Comparison of ENCODE assay signal across 11 cellular contexts in the genomic region with DNA sequence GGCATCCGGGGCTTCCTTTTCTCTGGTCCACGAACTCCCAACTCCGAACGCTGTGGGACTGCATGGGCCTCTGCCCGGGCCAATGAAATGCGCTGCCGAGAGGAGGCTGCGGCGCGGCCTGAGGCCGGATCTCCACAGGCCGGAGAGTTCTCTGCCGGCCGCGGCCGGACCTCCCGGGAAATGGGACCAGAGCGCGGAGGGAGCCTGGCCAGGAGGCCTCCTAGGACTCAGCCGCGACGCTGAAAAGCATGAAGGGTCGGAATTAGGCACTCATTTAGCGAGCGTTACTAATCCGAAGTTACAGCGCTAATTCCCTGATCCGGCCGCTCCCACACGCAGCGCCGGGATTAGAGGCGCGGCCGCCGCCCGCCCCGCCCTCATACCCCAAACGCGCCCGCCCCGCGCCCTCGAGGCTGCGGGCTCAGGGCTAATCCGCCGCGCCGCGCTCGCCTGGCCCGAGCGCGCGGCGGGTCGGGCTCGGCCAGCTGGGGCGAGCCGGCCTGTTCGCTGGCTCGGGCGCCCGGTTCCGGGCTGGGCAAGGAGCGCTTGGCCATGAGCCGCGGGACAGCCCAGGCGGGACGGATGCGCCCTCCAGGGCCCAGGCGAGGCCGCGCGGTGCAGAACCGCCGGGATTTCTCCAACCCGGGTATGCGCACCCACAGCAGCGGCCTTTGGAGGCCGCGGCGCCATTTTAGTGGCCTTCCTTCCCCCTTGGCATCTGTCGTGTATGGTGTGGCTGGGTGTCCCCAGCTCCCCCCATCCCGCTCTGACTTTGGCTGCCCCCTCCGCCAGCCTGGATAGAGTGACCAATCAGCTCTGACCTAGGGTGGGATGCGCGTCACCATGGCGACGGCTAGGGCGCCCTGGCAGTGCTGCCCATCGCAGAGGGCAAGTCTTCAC. TPM values are rescaled to one million over a fixed set of nuclear protein-coding genes. Genes with fewer than 3 reads are reported as not detected.
DNase-seq lines count a peak whose midpoint lies in the region; ATAC-seq, FAIRE-seq and TF ChIP-seq lines count a peak whose summit lies in the region.
"Had no signal": no experiment of that assay in that cellular context is flagged by ENCODE, and none has a peak within 500 bp of the region (broad histone marks: within the 10 kb centered on the region; RNA-seq: fewer than 3 reads in every experiment).

No MANE protein-coding gene starts in this region.

- H3K27ac ChIP-seq in H9 (ENCODE audit: insufficient read length, low read depth, low read length) (no peak overlapping the region), left lung (no peak overlapping the region), suprapubic skin (no peak overlapping the region), small intestine (ENCODE audit: low read depth in 1 of 2, low read length in 1 of 2) (no peak overlapping the region)
- H3K27ac ChIP-seq: prostate gland had no signal

- H3K9me3 Mint-ChIP-seq in H9 = peaks cover 0 to 5% of the 10 kb centered on the region in 2 experiments; a peak in 2 of 5 replicates

- H3K36me3 ChIP-seq in left lung (no peaks in the 10 kb centered on the region), suprapubic skin (no peaks in the 10 kb centered on the region), small intestine (ENCODE audit: control insufficient read depth in 2 of 2, insufficient read depth in 2 of 2, low read length in 2 of 2) (no peaks in the 10 kb centered on the region)
- H3K36me3 ChIP-seq: prostate gland had no signal

- H2BK15ac ChIP-seq in H9 (ENCODE audit: low read depth, low read length) = no peak overlapping the region

- H4K8ac ChIP-seq in H9 (replicated peaks; ENCODE audit: insufficient read length, low read depth, low read length) = no peak overlapping the region

- H2AFZ ChIP-seq in H9 (ENCODE audit: low read length) = no peak overlapping the region

- no peak overlapping the region for H2BK12ac ChIP-seq in H9 (ENCODE audit: insufficient read length, low read depth, low read length)

- no peak overlapping the region for H3K9ac ChIP-seq in H9 (ENCODE audit: extremely low read depth, insufficient read length, low read length)

- no peak overlapping the region for H2BK5ac ChIP-seq in H9 (ENCODE audit: insufficient read length, low read length)

- H3K4me2 ChIP-seq in H9 (ENCODE audit: insufficient read depth, insufficient read length, low read length) = peak overlapping the region; percentile 28

- peak overlapping the region in 1 of 2 experiments; percentile 76; a peak in 3 of 5 replicates for H3K4me3 Mint-ChIP-seq in H9

- H3K9me3 ChIP-seq in H9 (ENCODE audit: control insufficient read depth, low read depth, low read length) = no peaks in the 10 kb centered on the region
- H3K9me3 ChIP-seq in left lung = no peaks in the 10 kb centered on the region
- H3K9me3 ChIP-seq in suprapubic skin = no peaks in the 10 kb centered on the region
- H3K9me3 ChIP-seq in small intestine (ENCODE audit: control insufficient read depth, low read depth) = no peaks in the 10 kb centered on the region
- H3K9me3 ChIP-seq: prostate gland had no signal

- H3K4me1 ChIP-seq in H9 (ENCODE audit: insufficient read depth, low read length) = no peaks in the 10 kb centered on the region; the same call in 1 of the 2 replicates
- H3K4me1 ChIP-seq in left lung = peaks cover 5 to 30% of the 10 kb centered on the region in 2 donors
- peaks cover 31% of the 10 kb centered on the region for H3K4me1 ChIP-seq in suprapubic skin
- H3K4me1 ChIP-seq in small intestine (ENCODE audit: control insufficient read depth in 2 of 2, insufficient read depth in 1 of 2, low read depth in 1 of 2, low read length in 1 of 2) = no peaks in the 10 kb centered on the region

- H4K91ac ChIP-seq in H9 (ENCODE audit: insufficient read length, low read depth, low read length) = no peak overlapping the region

- H3K79me2 ChIP-seq in H9 (ENCODE audit: insufficient read depth, low read length) = no peaks in the 10 kb centered on the region

- no peak overlapping the region for H3K4ac ChIP-seq in H9 (ENCODE audit: low read depth, low read length)

- no peak overlapping the region for H2BK120ac ChIP-seq in H9 (ENCODE audit: low read depth, low read length, poor library complexity, severe bottlenecking)

- TF ChIP-seq EP300 in suprapubic skin (IDR thresholded peaks at IDR 0.05) = no peak

- H4K20me1 ChIP-seq in H9 (ENCODE audit: control insufficient read depth, insufficient read depth, insufficient read length) = no peaks in the 10 kb centered on the region

- H3T11ph ChIP-seq in H9 (ENCODE audit: low read length) = no peak overlapping the region

- H3K14ac ChIP-seq in H9 (ENCODE audit: insufficient read depth, low read length) = no peak overlapping the region

- no peaks in the 10 kb centered on the region for H3K79me1 ChIP-seq in H9 (ENCODE audit: insufficient read depth, low read depth, low read length, poor library complexity, severe bottlenecking)

- no peak overlapping the region for H3K27ac Mint-ChIP-seq in H9

- WGBS in H9 (ENCODE audit: extremely low coverage, insufficient read length, low lambda C conversion rate) = no CpG with 5 or more reads among the region's 92 CpGs
- 8% methylated on average over 10 of the region's 92 CpGs for WGBS in suprapubic skin
- 3 to 4% (median 3%) methylated on average over 50 to 92 of the region's 92 CpGs for WGBS in small intestine, 3 donors

- DNase-seq in H9 (peak; percentile 47), dermis blood vessel endothelial cell (peak; percentile 11), left lung (no peak), suprapubic skin (ENCODE audit: low spot score in 2 of 2) (no peak), NCI-H2196 treated with DMSO at 0.1 percent for 48 hours (lab: John Stamatoyannopoulos, UW; ENCODE audit: unreplicated experiment) (no peak), small intestine (no peak)
- DNase-seq: DND-41; stimulated activated CD8-positive, alpha-beta memory T cell treated with anti-CD3 and anti-CD28 coated beads, Interleukin-4, amount 100 ng/mL, for 48 hours had no signal

- H3K27me3 ChIP-seq in H9 (ENCODE audit: insufficient read depth, low read length) (peaks cover 96% of the 10 kb centered on the region), left lung (peaks cover 96 to 100% of the 10 kb centered on the region in 2 donors), suprapubic skin (peaks cover 98% of the 10 kb centered on the region), small intestine (ENCODE audit: control insufficient read depth in 2 of 2, insufficient read depth in 2 of 2, low read length in 2 of 2) (peaks cover 14 to 75% of the 10 kb centered on the region in 2 donors)

- H3K4me3 ChIP-seq in left lung = no peak overlapping the region
- H3K4me3 ChIP-seq in suprapubic skin = peak overlapping the region; percentile 44
- H3K4me3 ChIP-seq in small intestine (ENCODE audit: low read depth in 1 of 2, low read length in 2 of 2) = no peak overlapping the region

- no peak overlapping the region for H2BK20ac ChIP-seq in H9 (ENCODE audit: low read depth, low read length, poor library complexity, severe bottlenecking)

- TF ChIP-seq CTCF in H9 (conservative IDR thresholded peaks at IDR 0.05) (no peak), left lung (IDR thresholded peaks at IDR 0.05) (no peak), suprapubic skin (IDR thresholded peaks at IDR 0.05) (no peak)

- intact Hi-C loops in left lung (cut with DNase I) = no loop called here

- ATAC-seq in left lung (peak; percentile 54), HG02938 (IDR thresholded peaks at IDR 0.05; ENCODE audit: unreplicated experiment) (no peak), GM21381 (IDR thresholded peaks at IDR 0.05; ENCODE audit: unreplicated experiment) (no peak)

- H3K23me2 ChIP-seq in H9 (ENCODE audit: insufficient read length, low read depth, low read length, poor library complexity, severe bottlenecking) = no peaks in the 10 kb centered on the region

- H3K4me1 Mint-ChIP-seq in H9 = peaks cover 29 to 57% of the 10 kb centered on the region in 2 experiments

- peaks cover 98% of the 10 kb centered on the region for H3K27me3 Mint-ChIP-seq in H9 (ENCODE audit: low read depth)

- no peak overlapping the region for H3K56ac ChIP-seq in H9 (ENCODE audit: insufficient read length, low read depth, low read length)

- H3K18ac ChIP-seq in H9 (ENCODE audit: insufficient read length, low read depth, low read length) = no peak overlapping the region

- no peak for FAIRE-seq in small intestine (lab: Jason Lieb, UNC)

- no peak overlapping the region for H3K23ac ChIP-seq in H9 (ENCODE audit: insufficient read length, low read depth, low read length)

- H4K5ac ChIP-seq in H9 (ENCODE audit: insufficient read length, low read depth, low read length) = no peak overlapping the region

- H2AK5ac ChIP-seq in H9 (ENCODE audit: insufficient read length, low read length) = no peak overlapping the region

- no peak for TF ChIP-seq POLR2A in suprapubic skin (IDR thresholded peaks at IDR 0.05)

- H3K36me3 Mint-ChIP-seq in H9 (ENCODE audit: insufficient read depth in 1 of 3, low read depth in 3 of 3) = no peaks in the 10 kb centered on the region

RNA-seq across cellular contexts. Expression of gene POLG, which starts 36.8 kb away (rescaled TPM):
- total RNA-seq in H9 (2021) (57.7 and 60.3 TPM in 2 replicates), dermis blood vessel endothelial cell (112 and 114 TPM in 2 replicates), left lung (10 to 100 TPM; 53.3 to 71.5 TPM), suprapubic skin (100 to 1,000 TPM in 2 of 4 donors, 10 to 100 TPM in 2; 78.7 to 131 (median 94.6) TPM)
- polyA plus RNA-seq in small intestine = 10 to 100 TPM; 33.0 to 47.0 (median 37.3) TPM

Comparison
In these comparisons a context has a peak if more than half of its experiments do, and no peak if none do; other contexts are left out.
1. DNase-seq: peak in H9 (single experiment) and dermis blood vessel endothelial cell (single experiment); none in left lung (0 of 2), suprapubic skin (0 of 2), NCI-H2196 treated with DMSO at 0.1 percent for 48 hours (single experiment) and small intestine (single experiment).